In the genomic region with DNA sequence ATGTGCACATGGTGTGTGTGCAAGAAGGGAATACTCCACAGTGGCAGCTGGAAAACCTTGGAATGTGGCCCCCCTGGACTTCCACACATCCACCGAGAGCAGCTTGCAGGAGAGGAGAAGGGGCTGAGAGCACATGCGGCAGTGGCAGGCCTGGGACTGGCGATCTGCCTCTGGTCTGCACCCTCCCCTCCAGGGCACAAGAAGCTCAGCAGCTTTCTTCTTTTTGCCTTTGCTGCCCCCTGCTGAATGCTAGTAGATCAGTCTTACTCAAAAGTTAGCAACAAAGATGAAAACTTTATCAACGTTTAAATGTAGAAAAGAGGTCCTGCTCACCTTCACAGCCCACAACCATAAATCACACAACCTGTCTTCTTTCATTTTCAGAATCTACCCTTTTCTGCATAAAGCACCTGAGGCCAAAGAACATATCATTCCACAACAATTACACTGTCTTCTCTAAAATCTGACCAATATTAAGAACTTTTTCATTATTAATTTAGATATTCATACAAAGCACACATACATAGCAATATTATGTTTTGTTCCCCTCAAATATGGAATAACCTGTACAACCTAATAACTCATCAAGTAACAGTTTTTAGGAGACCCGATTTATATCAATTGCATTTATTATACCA, we compare ENCODE assay signal across 8 cellular contexts. TPM values are rescaled to one million over a fixed set of nuclear protein-coding genes. Genes with fewer than 3 reads are reported as not detected.
DNase-seq lines count a peak whose midpoint lies in the region; ATAC-seq and TF ChIP-seq lines count a peak whose summit lies in the region.

No MANE protein-coding gene starts in this region.

- no peaks in the 10 kb centered on the region; the same call in 1 of the 2 replicates for H4K20me1 ChIP-seq in IMR-90 (ENCODE audit: insufficient read depth, low read length)

- no peaks in the 10 kb centered on the region for H3K27me3 ChIP-seq in A673 (replicated peaks; ENCODE audit: insufficient read depth, low read depth, low read length, poor library complexity)
- no peaks in the 10 kb centered on the region for H3K27me3 ChIP-seq in GM06990 (replicated peaks; ENCODE audit: control insufficient read depth, insufficient read depth, low read length)
- H3K27me3 ChIP-seq in IMR-90 (ENCODE audit: control insufficient read depth, insufficient read depth, low read length) = no peaks in the 10 kb centered on the region

- WGBS in IMR-90 (ENCODE audit: extremely low coverage in 2 of 2, insufficient read length in 1 of 2), 2 experiments = no CpG with 5 or more reads among the region's 5 CpGs

- no peak overlapping the region for H2AK9ac ChIP-seq in IMR-90 (replicated peaks; ENCODE audit: low read depth, low read length, poor library complexity)

- TF ChIP-seq RAD21 in IMR-90 (IDR thresholded peaks at IDR 0.05; ENCODE audit: low read length) = peak; percentile 68

- intact Hi-C loops in A673 (cut with micrococcal nuclease; ENCODE audit: unreplicated experiment) = loop anchor here (5.0 kb wide), 1 partner anchor 183 kb away; no protein-coding TSS in a partner anchor
- intact Hi-C loops in IMR-90 (cut with micrococcal nuclease) = loop anchor here (1.0 to 2.0 kb wide), 2 partner anchors 34 to 181 kb away; no protein-coding TSS in a partner anchor

- no peak for TF ChIP-seq POLR2A in IMR-90 (IDR thresholded peaks at IDR 0.05; ENCODE audit: low read depth, low read length)

- H3K14ac ChIP-seq in IMR-90 (replicated peaks; ENCODE audit: low read depth, low read length) = no peak overlapping the region

- DNase-seq in A673 (ENCODE audit: low spot score) (peak; percentile 67), GM06990 (ENCODE audit: extremely low read depth, insufficient read length) (peak; percentile 31), IMR-90 (peak; percentile 68), SW 1271 (lab: John Stamatoyannopoulos, UW) (peak; percentile 31 to 58), epithelial cell of esophagus (ENCODE audit: low read depth) (peak; percentile 73), mucosa of gallbladder (ENCODE audit: low spot score) (peak; percentile 31)
- no peak for DNase-seq in activated T-cell treated with anti-CD3 and anti-CD28 coated beads, Interleukin-2, amount 50 U/mL, for 1 hour

- H4K91ac ChIP-seq in IMR-90 (ENCODE audit: insufficient read depth, low read depth, low read length) = no peak overlapping the region

- dilution Hi-C loops in IMR-90 (cut with HindIII; ENCODE audit: low sequenced_read_pairs, unreplicated experiment) = no loop called here

- BruUV-seq in A673 (replicated peaks; lab: Mats Ljungman, UMichigan) = no TSS peak
- no TSS peak for BruUV-seq in IMR-90 (replicated peaks; lab: Mats Ljungman, UMichigan)

- H2BK120ac ChIP-seq in IMR-90 (ENCODE audit: low read depth, low read length) = no peak overlapping the region

- no peak overlapping the region for H4K5ac ChIP-seq in IMR-90 (ENCODE audit: low read depth, low read length)

- H3K9me3 ChIP-seq in A673 (ENCODE audit: low read depth, low read length, poor library complexity, severe bottlenecking) = no peaks in the 10 kb centered on the region
- H3K9me3 ChIP-seq in IMR-90 (ENCODE audit: control insufficient read depth, insufficient read depth, low read length) = no peaks in the 10 kb centered on the region

- H3K4me1 ChIP-seq in A673 (ENCODE audit: insufficient read depth, low read length, poor library complexity, severe bottlenecking) = no peaks in the 10 kb centered on the region
- 0 out of 2 replicates have a peak, but pooled peaks cover 2% of the 10 kb centered on the region for H3K4me1 ChIP-seq in IMR-90 (ENCODE audit: control insufficient read depth, insufficient read depth, low read length)

- no peak overlapping the region for H2AK5ac ChIP-seq in IMR-90 (ENCODE audit: low read depth, low read length)

- ATAC-seq in IMR-90 (ENCODE audit: low read depth) = peak; percentile 94
- ATAC-seq in GM19035 (IDR thresholded peaks at IDR 0.05; ENCODE audit: unreplicated experiment) = no peak

- H2BK15ac ChIP-seq in IMR-90 (ENCODE audit: low read depth, low read length) = no peak overlapping the region

- 0 out of 2 replicates have a peak, but pooled peaks cover 3% of the 10 kb centered on the region for H3K9me1 ChIP-seq in IMR-90 (ENCODE audit: insufficient read depth, low read length)

- no peak overlapping the region for H3K9ac ChIP-seq in IMR-90 (ENCODE audit: low read depth, low read length)

- in situ Hi-C loops in IMR-90 (cut with MboI; ENCODE audit: low sequenced_read_pairs) = loop anchor here (5.0 kb wide), 1 partner anchor 183 kb away; no protein-coding TSS in a partner anchor

- no peak overlapping the region; a peak in 1 of 4 replicates for H4K8ac ChIP-seq in IMR-90 (ENCODE audit: low read depth in 2 of 2, low read length in 2 of 2)

- peak overlapping the region; percentile 58 for H2AFZ ChIP-seq in IMR-90 (replicated peaks; ENCODE audit: low read length, poor library complexity)

- POLR2A ChIA-PET in A673 (lab: Charles Lee; ENCODE audit: low non-redundant PET) (no interaction called here), IMR-90 (lab: Charles Lee; ENCODE audit: unreplicated experiment) (no interaction called here)

- no peak overlapping the region for H3K18ac ChIP-seq in IMR-90 (ENCODE audit: low read depth, low read length)

- no peak overlapping the region for H2BK5ac ChIP-seq in IMR-90 (ENCODE audit: low read depth, low read length, poor library complexity, severe bottlenecking)

- no peak overlapping the region for H3K4me2 ChIP-seq in IMR-90 (ENCODE audit: low read depth, low read length)

- H3K4me3 ChIP-seq in A673 (ENCODE audit: low read depth, low read length, poor library complexity, severe bottlenecking) (no peak overlapping the region), GM06990 (replicated peaks; ENCODE audit: low read depth, low read length) (no peak overlapping the region), IMR-90 (ENCODE audit: insufficient read depth, low read depth, low read length) (no peak overlapping the region), epithelial cell of esophagus (ENCODE audit: low read length) (no peak overlapping the region)

- H3K27ac ChIP-seq in A673 (ENCODE audit: low read depth, low read length, poor library complexity, severe bottlenecking) (no peak overlapping the region), IMR-90 (ENCODE audit: insufficient read depth, low read length) (no peak overlapping the region)

- peak; percentile 65 for TF ChIP-seq CTCF in A673 (conservative IDR thresholded peaks at IDR 0.05; ENCODE audit: low read depth, low read length)
- TF ChIP-seq CTCF in GM06990 (IDR thresholded peaks at IDR 0.05; ENCODE audit: insufficient read depth, low read length, poor library complexity, severe bottlenecking) = peak; percentile 58
- peak; percentile 67 for TF ChIP-seq CTCF in IMR-90 (conservative IDR thresholded peaks at IDR 0.05; ENCODE audit: low read depth, low read length)
- TF ChIP-seq CTCF in epithelial cell of esophagus (IDR thresholded peaks at IDR 0.05; ENCODE audit: insufficient read depth, low read depth, low read length, missing control alignments) = peak; percentile 73

- H3K36me3 ChIP-seq in A673 (ENCODE audit: insufficient read depth, low read length, poor library complexity, severe bottlenecking) = peaks cover 31% of the 10 kb centered on the region
- H3K36me3 ChIP-seq in GM06990 (ENCODE audit: control insufficient read depth, insufficient read depth, low read length) = peaks cover 19% of the 10 kb centered on the region
- peaks cover 9% of the 10 kb centered on the region for H3K36me3 ChIP-seq in IMR-90 (ENCODE audit: control insufficient read depth, insufficient read depth, low read length)

- no peak overlapping the region for H3K4ac ChIP-seq in IMR-90 (ENCODE audit: low read depth, low read length)

- H2BK20ac ChIP-seq in IMR-90 (ENCODE audit: low read depth, low read length) = no peak overlapping the region

- H3K23ac ChIP-seq in IMR-90 (ENCODE audit: low read depth, low read length) = no peak overlapping the region

- no peak overlapping the region for H3K56ac ChIP-seq in IMR-90 (ENCODE audit: extremely low read depth, insufficient read depth, low read length)

- CTCF ChIA-PET in A673 (lab: Charles Lee) (interaction anchor here (0.5 kb wide), 1 partner anchor 11 kb away, joined by 4 read pairs; no protein-coding TSS in a partner anchor), IMR-90 (lab: Yijun Ruan, JAX) (interaction anchor here (0.6 to 1.4 kb wide), 9 partner anchors 12 to 190 kb away, joined by 3 to 7 read pairs (median 3); no protein-coding TSS in a partner anchor)

- H3K79me1 ChIP-seq in IMR-90 (ENCODE audit: low read depth in 1 of 2, low read length in 2 of 2) = peaks cover 3 to 15% of the 10 kb centered on the region in 2 experiments; a peak in 3 of 4 replicates

TF ChIP-seq in IMR-90, 13 proteins besides CTCF, POLR2A, EP300 and RAD21:
- TF ChIP-seq CEBPB (IDR thresholded peaks at IDR 0.05; ENCODE audit: low read depth, low read length) (no peak), SMC3 (IDR thresholded peaks at IDR 0.05; ENCODE audit: low read depth, low read length) (peak; percentile 55; the same call in 1 of the 2 replicates)

RNA-seq across cellular contexts. Expression of a gene that starts 34.6 kb away (rescaled TPM):
- total RNA-seq in A673 (2021) (22.8 and 24.8 TPM in 2 replicates), IMR-90 (2012; rRNA removed) (8.9 and 10.4 TPM in 2 replicates), mucosa of gallbladder (19.1 TPM)
- 6.9 and 7.2 TPM in 2 replicates for polyA plus RNA-seq in IMR-90 (2012; rRNA removed)
- polyA plus RNA-seq in IMR-90 (2012; cell fraction: cytosol; rRNA removed) = 5.9 and 7.5 TPM in 2 replicates
- 6.4 and 8.7 TPM in 2 replicates for polyA plus RNA-seq in IMR-90 (2012; cell fraction: nucleus; rRNA removed; ENCODE audit: low replicate concordance)

RNA-seq across cellular contexts. Expression of a gene that starts 42.4 kb away (rescaled TPM):
- total RNA-seq in A673 (2021) (21.5 and 24.8 TPM in 2 replicates), IMR-90 (2012; rRNA removed) (3.8 and 11.1 TPM in 2 replicates), mucosa of gallbladder (17.4 TPM)
- 8.5 and 8.6 TPM in 2 replicates for polyA plus RNA-seq in IMR-90 (2012; rRNA removed)
- polyA plus RNA-seq in IMR-90 (2012; cell fraction: cytosol; rRNA removed) = 1.1 and 1.3 TPM in 2 replicates
- polyA plus RNA-seq in IMR-90 (2012; cell fraction: nucleus; rRNA removed; ENCODE audit: low replicate concordance) = 0.46 and 5.5 TPM in 2 replicates

RNA-seq across cellular contexts. Expression of a gene that starts 53.4 kb away (rescaled TPM):
- total RNA-seq in A673 (2021) = not detected in 2 replicates
- total RNA-seq in IMR-90 (2012; rRNA removed) = not detected in 2 replicates
- not detected in 2 replicates for polyA plus RNA-seq in IMR-90 (2012; rRNA removed)
- not detected in 2 replicates for polyA plus RNA-seq in IMR-90 (2012; cell fraction: cytosol; rRNA removed)
- not detected in 2 replicates for polyA plus RNA-seq in IMR-90 (2012; cell fraction: nucleus; rRNA removed; ENCODE audit: low replicate concordance)
- not detected for total RNA-seq in mucosa of gallbladder
